In genomic region chr2:147358375-147358774, GRCh38 we compare ENCODE assay signal across 1 cellular context.
TF ChIP-seq lines count a peak whose summit lies in the region.

No MANE protein-coding gene starts in this region.

TF ChIP-seq in H1, 55 proteins besides CTCF, POLR2A, EP300 and RAD21 (continued from another document):
- TF ChIP-seq MAX (IDR thresholded peaks at IDR 0.05) (no peak), BRCA1 (IDR thresholded peaks at IDR 0.05; ENCODE audit: low read depth, low read length) (no peak), FOSL1 (IDR thresholded peaks at IDR 0.05; ENCODE audit: insufficient read depth, low read depth, low read length) (no peak), TBP (IDR thresholded peaks at IDR 0.05; ENCODE audit: low read depth, low read length) (no peak)
